ENCODE assay signal across 8 cellular contexts in genomic region chr14:60657609-60657983, GRCh38. TPM values are rescaled to one million over a fixed set of nuclear protein-coding genes. Genes with fewer than 3 reads are reported as not detected.
DNase-seq lines count a peak whose midpoint lies in the region; ATAC-seq, FAIRE-seq and TF ChIP-seq lines count a peak whose summit lies in the region.

No MANE protein-coding gene starts in this region.

- no peak overlapping the region for H3K4ac ChIP-seq in H1 (replicated peaks; ENCODE audit: insufficient read length, low read depth, low read length)

- POLR2A ChIA-PET in H1 (lab: Charles Lee; ENCODE audit: partially characterized antibody) = interaction anchor here (1.3 to 5.3 kb wide), 4 partner anchors 12 to 323 kb away, joined by 4 to 55 read pairs (median 6); partner anchors contain the start of genes SLC38A6 and TRMT5

- no peak overlapping the region for H2BK5ac ChIP-seq in H1 (ENCODE audit: low read depth, low read length)

- CTCF ChIA-PET in Calu3 (lab: Charles Lee) = interaction anchor here (1.1 kb wide), 1 partner anchor 597 kb away, joined by 3 read pairs; no protein-coding TSS in a partner anchor
- CTCF ChIA-PET in H1 (lab: Charles Lee; ENCODE audit: partially characterized antibody) = interaction anchor here (0.6 to 2.7 kb wide), 9 partner anchors 15 to 369 kb away, joined by 3 to 12 read pairs (median 4); no protein-coding TSS in a partner anchor

- no peak overlapping the region for H4K8ac ChIP-seq in H1 (ENCODE audit: extremely low read depth, insufficient read depth, low read length)

- BruUV-seq in Calu3 (replicated peaks; lab: Mats Ljungman, UMichigan) = no TSS peak

- 0 out of 2 replicates have a peak overlapping the region, but pooled peaks have one; percentile 41 for H2BK15ac ChIP-seq in H1 (ENCODE audit: low read length)

- H2AK5ac ChIP-seq in H1 (ENCODE audit: low read depth, low read length) = no peak overlapping the region

- peak overlapping the region; percentile 91 for H3K4me3 Mint-ChIP-seq in Calu3 (ENCODE audit: low read depth, unreplicated experiment)

- peak; percentile 10 for DNase-seq in Calu3
- peak; percentile 60 for DNase-seq in LHCN-M2 (ENCODE audit: low read depth)
- no peak for DNase-seq in H1 (ENCODE audit: low read depth in 1 of 2, low spot score in 2 of 2)
- peak in 1 of 5 donors; percentile 40 for DNase-seq in ovary
- DNase-seq in T1000 (lab: John Stamatoyannopoulos, UW) = no peak
- no peak for DNase-seq in NCI-H2171 treated with DMSO at 0.1 percent for 48 hours (lab: John Stamatoyannopoulos, UW)

- ATAC-seq in HG03095 (IDR thresholded peaks at IDR 0.05; ENCODE audit: unreplicated experiment) (no peak), GM18873 (IDR thresholded peaks at IDR 0.05; ENCODE audit: low FRiP score, unreplicated experiment) (no peak)

- H3K23me2 ChIP-seq in H1 (ENCODE audit: low read depth, low read length) = peaks cover 21% of the 10 kb centered on the region

- no peak for TF ChIP-seq EP300 in H1 (IDR thresholded peaks at IDR 0.05; ENCODE audit: borderline replicate concordance in 1 of 2, low read depth in 2 of 2, low read length in 2 of 2)
- TF ChIP-seq EP300 in ovary (IDR thresholded peaks at IDR 0.05) = no peak

- peak overlapping the region; percentile 73; the same call in 1 of the 2 replicates for H3K18ac ChIP-seq in H1 (ENCODE audit: extremely low read depth, low read length)

- no peak overlapping the region for H3K27ac ChIP-seq in H1 (ENCODE audit: low read depth, low read length)
- H3K27ac ChIP-seq in ovary = no peak overlapping the region

- H3K9me3 ChIP-seq in H1 (ENCODE audit: insufficient read depth in 2 of 2, low read depth in 1 of 2, low read length in 1 of 2) = no peaks in the 10 kb centered on the region
- peaks cover 0 to 5% of the 10 kb centered on the region in 2 donors for H3K9me3 ChIP-seq in ovary

- peak overlapping the region; percentile 76 to 84 for H3K4me2 ChIP-seq in H1 (ENCODE audit: insufficient read depth in 1 of 2, low read depth in 2 of 2, low read length in 2 of 2)

- peak overlapping the region; percentile 72 for H3K27ac Mint-ChIP-seq in Calu3 (ENCODE audit: unreplicated experiment)

- H3K27me3 ChIP-seq in H1 (replicated peaks in 1 of 4; ENCODE audit: control insufficient read depth in 3 of 4, extremely low read depth in 1 of 4, insufficient read depth in 3 of 4, low read length in 3 of 4) (peaks cover 49 to 72% (median 68%) of the 10 kb centered on the region in 4 experiments), ovary (peaks cover 3% of the 10 kb centered on the region)

- H3K36me3 Mint-ChIP-seq in Calu3 (ENCODE audit: insufficient read depth, unreplicated experiment) = peaks cover 13% of the 10 kb centered on the region

- no peak for FAIRE-seq in H1 (lab: Jason Lieb, UNC)

- H2BK12ac ChIP-seq in H1 (ENCODE audit: low read depth, low read length) = peak overlapping the region; percentile 89

- H3K27me3 Mint-ChIP-seq in Calu3 (ENCODE audit: unreplicated experiment) = peaks cover 23% of the 10 kb centered on the region

- peak overlapping the region; percentile 44 for H4K91ac ChIP-seq in H1 (replicated peaks; ENCODE audit: insufficient read length, low read length)

- no peak overlapping the region for H2BK20ac ChIP-seq in H1 (ENCODE audit: low read length)

- no peaks in the 10 kb centered on the region for H3K79me2 ChIP-seq in H1 (ENCODE audit: control insufficient read depth in 1 of 2, insufficient read depth in 2 of 2, low read length in 2 of 2)

- 3% methylated on average over 26 of the region's 26 CpGs; no CpG with 5 or more reads in 1 of the 2 experiments for WGBS in H1 (ENCODE audit: extremely low coverage in 1 of 2, insufficient coverage in 1 of 2, insufficient read length in 1 of 2, insufficient replicate concordance in 2 of 2, low coverage in 1 of 2, low lambda C conversion rate in 2 of 2, missing lambda C conversion rate in 1 of 2), 2 experiments
- 1 to 3% (median 2%) methylated on average over 26 of the region's 26 CpGs for WGBS in ovary, 3 donors

- H3K79me1 ChIP-seq in H1 (ENCODE audit: low read depth, low read length) = no peaks in the 10 kb centered on the region

- H3K4me3 ChIP-seq in H1 (ENCODE audit: extremely low read depth in 1 of 4, insufficient read depth in 2 of 4, low read depth in 3 of 4, low read length in 4 of 4) = peak overlapping the region; percentile 57 to 77 (median 64)
- H3K4me3 ChIP-seq in ovary = peak overlapping the region; percentile 46

- H3K4me1 Mint-ChIP-seq in Calu3 (ENCODE audit: low read depth, unreplicated experiment) = no peaks in the 10 kb centered on the region

- H2BK120ac ChIP-seq in H1 (replicated peaks; ENCODE audit: low read depth, low read length) = peak overlapping the region; percentile 43

- H3K4me1 ChIP-seq in H1 (replicated peaks in 1 of 4; ENCODE audit: control insufficient read depth in 3 of 4, insufficient read depth in 4 of 4, low read length in 3 of 4) (peaks cover 9 to 24% (median 17%) of the 10 kb centered on the region in 4 experiments), ovary (ENCODE audit: insufficient read depth) (peaks cover 4% of the 10 kb centered on the region)

- H3K23ac ChIP-seq in H1 (ENCODE audit: insufficient read length) = no peak overlapping the region

- TF ChIP-seq RAD21 in H1 (IDR thresholded peaks at IDR 0.05 in 1 of 2, conservative IDR thresholded peaks at IDR 0.05 in 1 of 2; ENCODE audit: low read depth in 2 of 2, low read length in 2 of 2) = no peak

- no peak overlapping the region for H4K5ac ChIP-seq in H1 (ENCODE audit: insufficient read length, low read depth, low read length)

- peak overlapping the region; percentile 86 for H2AFZ ChIP-seq in H1 (ENCODE audit: low read length)

- no peak for TF ChIP-seq POLR2A in H1 (IDR thresholded peaks at IDR 0.05; ENCODE audit: control extremely low read depth in 1 of 2, low read depth in 2 of 2, low read length in 2 of 2)
- TF ChIP-seq POLR2A in ovary (IDR thresholded peaks at IDR 0.05) = no peak

- peaks cover 0 to 6% of the 10 kb centered on the region in 2 experiments for H4K20me1 ChIP-seq in H1 (replicated peaks in 1 of 2; ENCODE audit: control insufficient read depth in 1 of 2, insufficient read depth in 2 of 2, low read length in 2 of 2)

- H3K9ac ChIP-seq in H1 (replicated peaks in 1 of 4; ENCODE audit: extremely low read depth in 1 of 4, low read depth in 3 of 4, low read length in 3 of 4) = peak overlapping the region in 3 of 4 experiments; percentile 29 to 63 (median 47); a peak in 6 of 7 replicates

- H3K9me3 Mint-ChIP-seq in Calu3 (ENCODE audit: low read depth, unreplicated experiment) = no peaks in the 10 kb centered on the region

- H3K14ac ChIP-seq in H1 (ENCODE audit: insufficient read length) = no peak overlapping the region

- TF ChIP-seq CTCF in Calu3 (IDR thresholded peaks at IDR 0.05; ENCODE audit: unreplicated experiment) (no peak), H1 (IDR thresholded peaks at IDR 0.05; ENCODE audit: control extremely low read depth in 1 of 3, insufficient read depth in 1 of 3, low read depth in 1 of 3, low read length in 3 of 3) (no peak), ovary (IDR thresholded peaks at IDR 0.05) (no peak)

- H3K36me3 ChIP-seq in H1 (ENCODE audit: control insufficient read depth in 2 of 4, insufficient read depth in 4 of 4, low read length in 3 of 4) (no peaks in the 10 kb centered on the region; a peak in 1 of 8 replicates), ovary (no peaks in the 10 kb centered on the region)

- H3K56ac ChIP-seq in H1 (replicated peaks; ENCODE audit: insufficient read length, low read depth, low read length) = no peak overlapping the region

- intact Hi-C loops in Calu3 (cut with micrococcal nuclease; ENCODE audit: unreplicated experiment) = no loop called here
- intact Hi-C loops in ovary (cut with DNase I) = loop anchor here in 1 of 4 donors (10.0 kb wide), 1 partner anchor 597 kb away; no protein-coding TSS in a partner anchor

TF ChIP-seq in H1, 55 proteins besides CTCF, POLR2A, EP300 and RAD21 (continues in another document):
- TF ChIP-seq RNF2 (IDR thresholded peaks at IDR 0.05; ENCODE audit: borderline replicate concordance, low read depth, low read length, missing control alignments, poor library complexity, severe bottlenecking) (peak; percentile 44), E2F6 (IDR thresholded peaks at IDR 0.05) (peak; percentile 98), TEAD4 (IDR thresholded peaks at IDR 0.05; ENCODE audit: low read depth, low read length) (no peak), CBX5 (IDR thresholded peaks at IDR 0.05; ENCODE audit: low read depth, low read length) (no peak), EGR1 (IDR thresholded peaks at IDR 0.05; ENCODE audit: borderline replicate concordance, low read depth, low read length) (no peak)

RNA-seq across cellular contexts. Expression of gene SIX1, which starts 8.3 kb away (rescaled TPM):
- total RNA-seq in Calu3 (2022) (4.6 and 6.7 TPM in 2 replicates), LHCN-M2 (2014; rRNA removed) (156 and 183 TPM in 2 replicates), ovary (under 1 TPM in 6 of 7 donors, not detected in 1; 0.07 to 0.60 (median 0.19) TPM)
- 68.4 TPM for polyA plus RNA-seq in LHCN-M2 (2012)
- total RNA-seq in H1 (2021; fragmentation: NEBNext Ultra II Directional; extraction: Animal tissue kit (Norgen Biotek cat#: 25700)) = 0.46 and 0.69 TPM in 2 replicates
- polyA plus RNA-seq in H1 (2011; rRNA removed) (0.03 and 0.11 TPM in 2 replicates), ovary (under 1 TPM; 0.06 to 0.92 TPM)
- polyA plus RNA-seq in H1 (2011; cell fraction: cytosol; rRNA removed) = 0.09 TPM
- 0.09 TPM for polyA plus RNA-seq in H1 (2011; cell fraction: nucleus; rRNA removed)
- polyA plus RNA-seq in H1 (2012, experiment 1 of 2) = 0.04 to 0.16 TPM in 2 of 4 replicates, not detected in the others
- polyA plus RNA-seq in H1 (2012, experiment 2 of 2) = 0.07 TPM
- 0.45 TPM for polyA plus RNA-seq in H1 (2013, experiment 1 of 2)
- 0.48 TPM for polyA plus RNA-seq in H1 (2013, experiment 2 of 2)
- 0.17 and 0.19 TPM in 2 replicates for polyA minus RNA-seq in H1 (2011; rRNA and poly(A)+ RNA removed)
- not detected for polyA minus RNA-seq in H1 (2011; cell fraction: cytosol; rRNA and poly(A)+ RNA removed)
- 0.50 TPM for polyA minus RNA-seq in H1 (2011; cell fraction: nucleus; rRNA and poly(A)+ RNA removed)

Comparison
In these comparisons a context has a peak if more than half of its experiments do, and no peak if none do; other contexts are left out.
1. DNase-seq: peak in Calu3 (single experiment) and LHCN-M2 (single experiment); none in H1 (0 of 2), T1000 (single experiment) and NCI-H2171 treated with DMSO at 0.1 percent for 48 hours (single experiment).
2. RNA of gene SIX1, which starts 8.3 kb away (total RNA-seq): 156 to 183 TPM in LHCN-M2; 4.6 to 6.7 TPM in Calu3, 0.46 to 0.69 TPM in H1 and 0.07 to 0.60 TPM in ovary; every median in the first group is over 10 times any median in the second.